In genomic region chr19:49492573-49493411, GRCh38 we compare ENCODE assay signal across 9 cellular contexts. TPM values are rescaled to one million over a fixed set of nuclear protein-coding genes. Genes with fewer than 3 reads are reported as not detected.
DNase-seq lines count a peak whose midpoint lies in the region.
"Had no signal": no experiment of that assay in that cellular context is flagged by ENCODE, and none has a peak within 500 bp of the region (broad histone marks: within the 10 kb centered on the region; RNA-seq: fewer than 3 reads in every experiment).

No MANE protein-coding gene starts in this region.

- DNase-seq in H7 (peak; percentile 59), SK-MEL-5 (ENCODE audit: low read depth, low spot score) (peak; percentile 57), epithelial cell of prostate (ENCODE audit: low read depth, low spot score) (no peak), NCI-H226 (no peak), amniotic stem cell (lab: John Stamatoyannopoulos, UW) (no peak), NCI-H2081 treated with DMSO at 0.1 percent for 48 hours (lab: John Stamatoyannopoulos, UW) (no peak)
- no peak for DNase-seq in activated CD4-positive, CD25-positive, alpha-beta regulatory T cell treated with anti-CD3 and anti-CD28 coated beads, Interleukin-2, amount 50 U/mL, for 72 hours

- no peak overlapping the region for H3K27ac ChIP-seq in BLaER1
- H3K27ac ChIP-seq in epithelial cell of prostate, result peak overlapping the region; percentile 32

- H3K9me3 ChIP-seq in BLaER1, result no peaks in the 10 kb centered on the region
- H3K9me3 ChIP-seq: adrenal gland had no signal

- peaks cover 60% of the 10 kb centered on the region for H4K20me1 ChIP-seq in BLaER1

- H3K9ac ChIP-seq in BLaER1, result peak overlapping the region; percentile 10; the same call in 1 of the 2 replicates

- H3K27me3 ChIP-seq in BLaER1, result no peaks in the 10 kb centered on the region
- H3K27me3 ChIP-seq in H7 (ENCODE audit: control insufficient read depth, insufficient read depth, low read length), result no peaks in the 10 kb centered on the region
- H3K27me3 ChIP-seq: adrenal gland had no signal

- H3K36me3 ChIP-seq in BLaER1 (peaks cover 62% of the 10 kb centered on the region), H7 (replicated peaks; ENCODE audit: control insufficient read depth, insufficient read depth, low read length) (peaks cover 46% of the 10 kb centered on the region)

- in situ Hi-C loops in SK-MEL-5 (cut with HindIII; ENCODE audit: low pct_unique_long_range_greater_than_20kb, low sequenced_read_pairs), result no loop called here

- peaks cover 49% of the 10 kb centered on the region for H3K4me1 ChIP-seq in BLaER1

- H3K4me2 ChIP-seq in BLaER1, result no peak overlapping the region

- H3K4me3 ChIP-seq in BLaER1, result no peak overlapping the region
- H3K4me3 ChIP-seq in H7 (ENCODE audit: insufficient read depth, low read depth, low read length), result no peak overlapping the region
- H3K4me3 ChIP-seq: adrenal gland had no signal

RNA-seq across cellular contexts. Expression of gene RPS11, which starts 3.4 kb away (rescaled TPM):
- 2,449 and 2,647 TPM in 2 replicates for total RNA-seq in H7 (2014; rRNA removed; shearing (Covaris generic))
- total RNA-seq in SK-MEL-5 (2014; rRNA removed; shearing (Covaris generic)), result 2,119 and 2,380 TPM in 2 replicates
- 2,753 and 4,121 TPM in 2 replicates for polyA plus RNA-seq in SK-MEL-5 (2015; cell fraction: cytosol; rRNA removed)
- polyA plus RNA-seq in SK-MEL-5 (2015; cell fraction: nucleus; rRNA removed), result 528 and 611 TPM in 2 replicates

RNA-seq across cellular contexts. Expression of gene RPL13A, which starts 5.4 kb away (rescaled TPM):
- 4,136 and 6,335 TPM in 2 replicates for total RNA-seq in H7 (2014; rRNA removed; shearing (Covaris generic))
- 3,128 and 3,479 TPM in 2 replicates for total RNA-seq in SK-MEL-5 (2014; rRNA removed; shearing (Covaris generic))
- polyA plus RNA-seq in SK-MEL-5 (2015; cell fraction: cytosol; rRNA removed), result 2,560 and 3,571 TPM in 2 replicates
- polyA plus RNA-seq in SK-MEL-5 (2015; cell fraction: nucleus; rRNA removed), result 747 and 889 TPM in 2 replicates

RNA-seq across cellular contexts. Expression of gene FLT3LG, which starts 18.8 kb away (rescaled TPM):
- total RNA-seq in H7 (2014; rRNA removed; shearing (Covaris generic)), result 0.55 and 1.6 TPM in 2 replicates
- 0.27 and 0.37 TPM in 2 replicates for total RNA-seq in SK-MEL-5 (2014; rRNA removed; shearing (Covaris generic))
- 0.53 and 1.8 TPM in 2 replicates for polyA plus RNA-seq in SK-MEL-5 (2015; cell fraction: cytosol; rRNA removed)
- polyA plus RNA-seq in SK-MEL-5 (2015; cell fraction: nucleus; rRNA removed), result 0.65 and 0.89 TPM in 2 replicates

RNA-seq across cellular contexts. Expression of gene FCGRT, which starts 19.7 kb away (rescaled TPM):
- total RNA-seq in H7 (2014; rRNA removed; shearing (Covaris generic)), result 28.5 and 36.9 TPM in 2 replicates
- 0.69 and 3.1 TPM in 2 replicates for total RNA-seq in SK-MEL-5 (2014; rRNA removed; shearing (Covaris generic))
- 1.3 and 3.7 TPM in 2 replicates for polyA plus RNA-seq in SK-MEL-5 (2015; cell fraction: cytosol; rRNA removed)
- 0.20 and 1.9 TPM in 2 replicates for polyA plus RNA-seq in SK-MEL-5 (2015; cell fraction: nucleus; rRNA removed)

RNA-seq across cellular contexts. Expression of gene RCN3, which starts 35.0 kb away (rescaled TPM):
- total RNA-seq in H7 (2014; rRNA removed; shearing (Covaris generic)), result 28.2 and 29.2 TPM in 2 replicates
- total RNA-seq in SK-MEL-5 (2014; rRNA removed; shearing (Covaris generic)), result 0.90 and 1.8 TPM in 2 replicates
- polyA plus RNA-seq in SK-MEL-5 (2015; cell fraction: cytosol; rRNA removed), result 0.84 and 3.0 TPM in 2 replicates
- 0.38 and 6.0 TPM in 2 replicates for polyA plus RNA-seq in SK-MEL-5 (2015; cell fraction: nucleus; rRNA removed)

Comparison
In these comparisons a context has a peak if more than half of its experiments do, and no peak if none do; other contexts are left out.
1. DNase-seq: peak in H7 (single experiment) and SK-MEL-5 (single experiment); none in epithelial cell of prostate (single experiment), NCI-H226 (single experiment), amniotic stem cell (single experiment), activated CD4-positive, CD25-positive, alpha-beta regulatory T cell treated with anti-CD3 and anti-CD28 coated beads, Interleukin-2, amount 50 U/mL, for 72 hours (single experiment) and NCI-H2081 treated with DMSO at 0.1 percent for 48 hours (single experiment).